In genomic region chr7:43362652-43363428, GRCh38 we compare ENCODE assay signal across 8 cellular contexts.
DNase-seq lines count a peak whose midpoint lies in the region; ATAC-seq and TF ChIP-seq lines count a peak whose summit lies in the region.

No MANE protein-coding gene starts in this region.

- no peaks in the 10 kb centered on the region for H3K4me1 ChIP-seq in body of pancreas

- H3K36me3 ChIP-seq in body of pancreas (replicated peaks in 1 of 2; ENCODE audit: insufficient read depth in 1 of 2, low read depth in 2 of 2): no peaks in the 10 kb centered on the region

- no peak for ATAC-seq in body of pancreas
- ATAC-seq in HG03378 (IDR thresholded peaks at IDR 0.05; ENCODE audit: unreplicated experiment): no peak
- ATAC-seq in GM19463 (IDR thresholded peaks at IDR 0.05; ENCODE audit: unreplicated experiment): no peak

- intact Hi-C loops in body of pancreas (cut with DNase I): no loop called here
- intact Hi-C loops in activated T-helper 2 cell treated with anti-CD3 and anti-CD28 coated beads, Interferon-gamma antibody, Interleukin-2, Interleukin-4, amounts not matched to agents 10 μg/mL and 5 μg/mL and 100 μg/mL, durations not matched to agents 14 hours and 24 hours and 36 hours (cut with micrococcal nuclease): no loop called here

- no peak for TF ChIP-seq CTCF in body of pancreas (IDR thresholded peaks at IDR 0.05)
- TF ChIP-seq CTCF in mesothelial cell of epicardium (IDR thresholded peaks at IDR 0.05; ENCODE audit: unreplicated experiment): no peak

- no peak overlapping the region for H3K4me3 Mint-ChIP-seq in mesothelial cell of epicardium
- H3K4me3 Mint-ChIP-seq in activated T-helper 2 cell treated with anti-CD3 and anti-CD28 coated beads, Interferon-gamma antibody, Interleukin-2, Interleukin-4, amounts not matched to agents 10 μg/mL and 5 μg/mL and 100 μg/mL, durations not matched to agents 14 hours and 24 hours and 36 hours (ENCODE audit: low read depth): no peak overlapping the region

- no peaks in the 10 kb centered on the region for H3K9me3 Mint-ChIP-seq in mesothelial cell of epicardium
- H3K9me3 Mint-ChIP-seq in activated T-helper 2 cell treated with anti-CD3 and anti-CD28 coated beads, Interferon-gamma antibody, Interleukin-2, Interleukin-4, amounts not matched to agents 10 μg/mL and 5 μg/mL and 100 μg/mL, durations not matched to agents 14 hours and 24 hours and 36 hours: no peaks in the 10 kb centered on the region

- no peaks in the 10 kb centered on the region for H3K9me3 ChIP-seq in body of pancreas

- H3K4me3 ChIP-seq in body of pancreas: no peak overlapping the region

- no peaks in the 10 kb centered on the region for H3K36me3 Mint-ChIP-seq in mesothelial cell of epicardium
- H3K36me3 Mint-ChIP-seq in activated T-helper 2 cell treated with anti-CD3 and anti-CD28 coated beads, Interferon-gamma antibody, Interleukin-2, Interleukin-4, amounts not matched to agents 10 μg/mL and 5 μg/mL and 100 μg/mL, durations not matched to agents 14 hours and 24 hours and 36 hours (ENCODE audit: low read depth): no peaks in the 10 kb centered on the region

- DNase-seq in EH (ENCODE audit: low read depth) (peak; percentile 50), MV-4-11 (lab: John Stamatoyannopoulos, UW) (peak; percentile 82), body of pancreas (peak; percentile 25 to 41 (median 31)), mesothelial cell of epicardium (ENCODE audit: low spot score in 2 of 2, unreplicated experiment in 2 of 2) (peak; percentile 65 to 73), KG1 (lab: John Stamatoyannopoulos, UW) (no peak)
- DNase-seq in activated T-helper 2 cell treated with anti-CD3 and anti-CD28 coated beads, Interferon-gamma antibody, Interleukin-2, Interleukin-4, amounts not matched to agents 10 μg/mL and 5 μg/mL and 100 μg/mL, durations not matched to agents 14 hours and 24 hours and 36 hours (ENCODE audit: low spot score): no peak

- H3K27me3 ChIP-seq in body of pancreas: no peaks in the 10 kb centered on the region

- H3K27me3 Mint-ChIP-seq in mesothelial cell of epicardium (ENCODE audit: low read depth): peaks cover 5% of the 10 kb centered on the region
- peaks cover 2% of the 10 kb centered on the region for H3K27me3 Mint-ChIP-seq in activated T-helper 2 cell treated with anti-CD3 and anti-CD28 coated beads, Interferon-gamma antibody, Interleukin-2, Interleukin-4, amounts not matched to agents 10 μg/mL and 5 μg/mL and 100 μg/mL, durations not matched to agents 14 hours and 24 hours and 36 hours (ENCODE audit: low read depth)

- WGBS in body of pancreas, 2 donors: 23 to 51% methylated on average over 3 of the region's 3 CpGs

- H3K27ac Mint-ChIP-seq in mesothelial cell of epicardium: peak overlapping the region; percentile 57
- H3K27ac Mint-ChIP-seq in activated T-helper 2 cell treated with anti-CD3 and anti-CD28 coated beads, Interferon-gamma antibody, Interleukin-2, Interleukin-4, amounts not matched to agents 10 μg/mL and 5 μg/mL and 100 μg/mL, durations not matched to agents 14 hours and 24 hours and 36 hours: no peak overlapping the region

- peaks cover 21% of the 10 kb centered on the region for H3K4me1 Mint-ChIP-seq in mesothelial cell of epicardium
- no peaks in the 10 kb centered on the region for H3K4me1 Mint-ChIP-seq in activated T-helper 2 cell treated with anti-CD3 and anti-CD28 coated beads, Interferon-gamma antibody, Interleukin-2, Interleukin-4, amounts not matched to agents 10 μg/mL and 5 μg/mL and 100 μg/mL, durations not matched to agents 14 hours and 24 hours and 36 hours (ENCODE audit: low read depth)

- TF ChIP-seq POLR2A in body of pancreas (IDR thresholded peaks at IDR 0.05): no peak

- no peak overlapping the region for H3K27ac ChIP-seq in body of pancreas

Comparison
In these comparisons a context has a peak if more than half of its experiments do, and no peak if none do; other contexts are left out.
1. DNase-seq: peak in EH (single experiment), MV-4-11 (single experiment), body of pancreas (4 of 4) and mesothelial cell of epicardium (2 of 2); none in KG1 (single experiment) and activated T-helper 2 cell treated with anti-CD3 and anti-CD28 coated beads, Interferon-gamma antibody, Interleukin-2, Interleukin-4, amounts not matched to agents 10 μg/mL and 5 μg/mL and 100 μg/mL, durations not matched to agents 14 hours and 24 hours and 36 hours (single experiment).